Comparison of ENCODE assay signal across 1 cellular context in the genomic region with DNA sequence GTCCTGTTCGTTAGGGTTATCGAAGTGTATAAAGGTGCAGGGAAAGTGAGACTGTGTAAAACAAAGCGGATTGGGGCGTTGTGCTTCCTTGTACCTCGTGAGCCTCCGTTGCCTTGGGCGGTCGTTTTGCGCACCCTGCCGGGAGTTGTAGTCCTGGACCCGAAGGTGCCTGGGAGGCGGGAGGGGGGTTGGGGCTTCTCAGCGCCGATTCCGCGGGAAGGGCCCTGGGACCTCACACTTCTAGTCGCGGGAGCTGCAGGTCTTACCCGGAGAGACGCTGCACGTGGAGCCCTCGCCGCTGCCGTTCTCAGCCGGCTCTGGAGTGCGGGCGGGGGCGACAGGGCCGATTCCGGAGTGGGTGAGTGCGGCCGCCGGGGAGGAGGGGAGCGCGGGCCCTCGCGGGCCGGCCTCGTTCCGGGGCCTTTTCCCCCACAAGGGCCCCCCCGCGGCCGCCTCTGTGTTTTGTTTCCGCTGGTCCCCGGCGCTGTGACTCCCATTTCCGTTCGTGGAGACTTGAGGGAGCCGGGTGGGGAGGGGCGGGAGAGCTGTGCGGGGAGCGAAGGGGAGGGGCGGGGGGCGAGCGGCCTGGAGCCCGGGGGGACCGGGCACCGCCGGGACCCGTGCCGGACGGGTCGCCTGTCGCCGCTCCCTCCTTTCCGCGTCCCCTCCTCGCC.
TF ChIP-seq lines count a peak whose summit lies in the region.

No MANE protein-coding gene starts in this region.

TF ChIP-seq in HepG2, 621 proteins besides CTCF, POLR2A, EP300 and RAD21 (continued from another document and continues in another):
- TF ChIP-seq ZNF567 (CRISPR knock-in tag; IDR thresholded peaks at IDR 0.05; ENCODE audit: borderline replicate concordance) (no peak), MTA1 (CRISPR knock-in tag; IDR thresholded peaks at IDR 0.05; ENCODE audit: borderline replicate concordance) (peak; percentile 49; the same call in 1 of the 2 replicates), ZNF781 (CRISPR knock-in tag; IDR thresholded peaks at IDR 0.05; ENCODE audit: borderline replicate concordance, not compliant biosample characterization) (peak; percentile 69), CHD4 (IDR thresholded peaks at IDR 0.05; ENCODE audit: borderline replicate concordance, low read length) (no peak), CEBPB (IDR thresholded peaks at IDR 0.05; ENCODE audit: borderline replicate concordance, low read depth, low read length) (no peak), PHF21A (CRISPR knock-in tag; IDR thresholded peaks at IDR 0.05) (peak; percentile 36; the same call in 1 of the 2 replicates), YEATS2 (CRISPR knock-in tag; IDR thresholded peaks at IDR 0.05; ENCODE audit: borderline replicate concordance) (no peak; the same call in 1 of the 2 replicates), MIXL1 (CRISPR knock-in tag; IDR thresholded peaks at IDR 0.05) (0 out of 2 replicates have a peak, but pooled peaks have one; percentile 3), NCOA2 (CRISPR knock-in tag; IDR thresholded peaks at IDR 0.05) (no peak), ATRX (CRISPR knock-in tag; IDR thresholded peaks at IDR 0.05; ENCODE audit: borderline replicate concordance) (no peak), ZNF382 (CRISPR knock-in tag; IDR thresholded peaks at IDR 0.05; ENCODE audit: borderline replicate concordance) (no peak), CREM (IDR thresholded peaks at IDR 0.05) (peak; percentile 92), CREM (CRISPR knock-in tag; IDR thresholded peaks at IDR 0.05) (no peak), NFIC (IDR thresholded peaks at IDR 0.05; ENCODE audit: low read length) (no peak), RFX1 (IDR thresholded peaks at IDR 0.05) (no peak), CBFB (CRISPR knock-in tag; IDR thresholded peaks at IDR 0.05) (0 out of 2 replicates have a peak, but pooled peaks have one; percentile 8), ZNF782 (CRISPR knock-in tag; IDR thresholded peaks at IDR 0.05; ENCODE audit: borderline replicate concordance) (0 out of 2 replicates have a peak, but pooled peaks have one; percentile 22), TBX3 (IDR thresholded peaks at IDR 0.05; ENCODE audit: borderline replicate concordance) (no peak), ZNF232 (CRISPR knock-in tag; IDR thresholded peaks at IDR 0.05; ENCODE audit: borderline replicate concordance) (0 out of 2 replicates have a peak, but pooled peaks have one; percentile 70), POLR2AphosphoS2 (IDR thresholded peaks at IDR 0.05; ENCODE audit: low read depth, low read length) (no peak), ZNF607 (CRISPR knock-in tag; IDR thresholded peaks at IDR 0.05; ENCODE audit: borderline replicate concordance) (peak; percentile 18; the same call in 1 of the 2 replicates), IRF2 (CRISPR knock-in tag; IDR thresholded peaks at IDR 0.05) (no peak), ZFY (CRISPR knock-in tag; IDR thresholded peaks at IDR 0.05) (peak; percentile 88), FOSL2 (CRISPR knock-in tag; IDR thresholded peaks at IDR 0.05) (0 out of 2 replicates have a peak, but pooled peaks have one; percentile 3), ASH2L (IDR thresholded peaks at IDR 0.05; ENCODE audit: insufficient read length, low read depth, low read length) (peak; percentile 61), SALL1 (CRISPR knock-in tag; IDR thresholded peaks at IDR 0.05) (no peak; the same call in 1 of the 2 replicates), HNRNPH1 (optimal IDR thresholded peaks at IDR 0.05; ENCODE audit: low read depth, low read length) (no peak), ZNF24 (IDR thresholded peaks at IDR 0.05) (no peak), HNRNPLL (IDR thresholded peaks at IDR 0.05; ENCODE audit: low read depth, low read length, poor library complexity, severe bottlenecking) (no peak)
- TF ChIP-seq, protein P1, sequence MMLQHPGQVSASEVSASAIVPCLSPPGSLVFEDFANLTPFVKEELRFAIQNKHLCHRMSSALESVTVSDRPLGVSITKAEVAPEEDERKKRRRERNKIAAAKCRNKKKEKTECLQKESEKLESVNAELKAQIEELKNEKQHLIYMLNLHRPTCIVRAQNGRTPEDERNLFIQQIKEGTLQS (CRISPR knock-in tag; IDR thresholded peaks at IDR 0.05) = no peak
- TF ChIP-seq, protein P2, sequence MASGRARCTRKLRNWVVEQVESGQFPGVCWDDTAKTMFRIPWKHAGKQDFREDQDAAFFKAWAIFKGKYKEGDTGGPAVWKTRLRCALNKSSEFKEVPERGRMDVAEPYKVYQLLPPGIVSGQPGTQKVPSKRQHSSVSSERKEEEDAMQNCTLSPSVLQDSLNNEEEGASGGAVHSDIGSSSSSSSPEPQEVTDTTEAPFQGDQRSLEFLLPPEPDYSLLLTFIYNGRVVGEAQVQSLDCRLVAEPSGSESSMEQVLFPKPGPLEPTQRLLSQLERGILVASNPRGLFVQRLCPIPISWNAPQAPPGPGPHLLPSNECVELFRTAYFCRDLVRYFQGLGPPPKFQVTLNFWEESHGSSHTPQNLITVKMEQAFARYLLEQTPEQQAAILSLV (CRISPR knock-in tag; IDR thresholded peaks at IDR 0.05; ENCODE audit: borderline replicate concordance) = peak; percentile 66; the same call in 1 of the 2 replicates
- TF ChIP-seq, protein P3, sequence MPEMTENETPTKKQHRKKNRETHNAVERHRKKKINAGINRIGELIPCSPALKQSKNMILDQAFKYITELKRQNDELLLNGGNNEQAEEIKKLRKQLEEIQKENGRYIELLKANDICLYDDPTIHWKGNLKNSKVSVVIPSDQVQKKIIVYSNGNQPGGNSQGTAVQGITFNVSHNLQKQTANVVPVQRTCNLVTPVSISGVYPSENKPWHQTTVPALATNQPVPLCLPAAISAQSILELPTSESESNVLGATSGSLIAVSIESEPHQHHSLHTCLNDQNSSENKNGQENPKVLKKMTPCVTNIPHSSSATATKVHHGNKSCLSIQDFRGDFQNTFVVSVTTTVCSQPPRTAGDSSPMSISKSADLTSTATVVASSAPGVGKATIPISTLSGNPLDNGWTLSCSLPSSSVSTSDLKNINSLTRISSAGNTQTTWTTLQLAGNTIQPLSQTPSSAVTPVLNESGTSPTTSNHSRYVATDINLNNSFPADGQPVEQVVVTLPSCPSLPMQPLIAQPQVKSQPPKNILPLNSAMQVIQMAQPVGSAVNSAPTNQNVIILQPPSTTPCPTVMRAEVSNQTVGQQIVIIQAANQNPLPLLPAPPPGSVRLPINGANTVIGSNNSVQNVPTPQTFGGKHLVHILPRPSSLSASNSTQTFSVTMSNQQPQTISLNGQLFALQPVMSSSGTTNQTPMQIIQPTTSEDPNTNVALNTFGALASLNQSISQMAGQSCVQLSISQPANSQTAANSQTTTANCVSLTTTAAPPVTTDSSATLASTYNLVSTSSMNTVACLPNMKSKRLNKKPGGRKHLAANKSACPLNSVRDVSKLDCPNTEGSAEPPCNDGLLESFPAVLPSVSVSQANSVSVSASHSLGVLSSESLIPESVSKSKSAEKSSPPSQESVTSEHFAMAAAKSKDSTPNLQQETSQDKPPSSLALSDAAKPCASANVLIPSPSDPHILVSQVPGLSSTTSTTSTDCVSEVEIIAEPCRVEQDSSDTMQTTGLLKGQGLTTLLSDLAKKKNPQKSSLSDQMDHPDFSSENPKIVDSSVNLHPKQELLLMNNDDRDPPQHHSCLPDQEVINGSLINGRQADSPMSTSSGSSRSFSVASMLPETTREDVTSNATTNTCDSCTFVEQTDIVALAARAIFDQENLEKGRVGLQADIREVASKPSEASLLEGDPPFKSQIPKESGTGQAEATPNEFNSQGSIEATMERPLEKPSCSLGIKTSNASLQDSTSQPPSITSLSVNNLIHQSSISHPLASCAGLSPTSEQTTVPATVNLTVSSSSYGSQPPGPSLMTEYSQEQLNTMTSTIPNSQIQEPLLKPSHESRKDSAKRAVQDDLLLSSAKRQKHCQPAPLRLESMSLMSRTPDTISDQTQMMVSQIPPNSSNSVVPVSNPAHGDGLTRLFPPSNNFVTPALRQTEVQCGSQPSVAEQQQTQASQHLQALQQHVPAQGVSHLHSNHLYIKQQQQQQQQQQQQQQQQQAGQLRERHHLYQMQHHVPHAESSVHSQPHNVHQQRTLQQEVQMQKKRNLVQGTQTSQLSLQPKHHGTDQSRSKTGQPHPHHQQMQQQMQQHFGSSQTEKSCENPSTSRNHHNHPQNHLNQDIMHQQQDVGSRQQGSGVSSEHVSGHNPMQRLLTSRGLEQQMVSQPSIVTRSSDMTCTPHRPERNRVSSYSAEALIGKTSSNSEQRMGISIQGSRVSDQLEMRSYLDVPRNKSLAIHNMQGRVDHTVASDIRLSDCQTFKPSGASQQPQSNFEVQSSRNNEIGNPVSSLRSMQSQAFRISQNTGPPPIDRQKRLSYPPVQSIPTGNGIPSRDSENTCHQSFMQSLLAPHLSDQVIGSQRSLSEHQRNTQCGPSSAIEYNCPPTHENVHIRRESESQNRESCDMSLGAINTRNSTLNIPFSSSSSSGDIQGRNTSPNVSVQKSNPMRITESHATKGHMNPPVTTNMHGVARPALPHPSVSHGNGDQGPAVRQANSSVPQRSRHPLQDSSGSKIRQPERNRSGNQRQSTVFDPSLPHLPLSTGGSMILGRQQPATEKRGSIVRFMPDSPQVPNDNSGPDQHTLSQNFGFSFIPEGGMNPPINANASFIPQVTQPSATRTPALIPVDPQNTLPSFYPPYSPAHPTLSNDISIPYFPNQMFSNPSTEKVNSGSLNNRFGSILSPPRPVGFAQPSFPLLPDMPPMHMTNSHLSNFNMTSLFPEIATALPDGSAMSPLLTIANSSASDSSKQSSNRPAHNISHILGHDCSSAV (CRISPR knock-in tag; IDR thresholded peaks at IDR 0.05; ENCODE audit: borderline replicate concordance) = no peak
- TF ChIP-seq, protein P4, sequence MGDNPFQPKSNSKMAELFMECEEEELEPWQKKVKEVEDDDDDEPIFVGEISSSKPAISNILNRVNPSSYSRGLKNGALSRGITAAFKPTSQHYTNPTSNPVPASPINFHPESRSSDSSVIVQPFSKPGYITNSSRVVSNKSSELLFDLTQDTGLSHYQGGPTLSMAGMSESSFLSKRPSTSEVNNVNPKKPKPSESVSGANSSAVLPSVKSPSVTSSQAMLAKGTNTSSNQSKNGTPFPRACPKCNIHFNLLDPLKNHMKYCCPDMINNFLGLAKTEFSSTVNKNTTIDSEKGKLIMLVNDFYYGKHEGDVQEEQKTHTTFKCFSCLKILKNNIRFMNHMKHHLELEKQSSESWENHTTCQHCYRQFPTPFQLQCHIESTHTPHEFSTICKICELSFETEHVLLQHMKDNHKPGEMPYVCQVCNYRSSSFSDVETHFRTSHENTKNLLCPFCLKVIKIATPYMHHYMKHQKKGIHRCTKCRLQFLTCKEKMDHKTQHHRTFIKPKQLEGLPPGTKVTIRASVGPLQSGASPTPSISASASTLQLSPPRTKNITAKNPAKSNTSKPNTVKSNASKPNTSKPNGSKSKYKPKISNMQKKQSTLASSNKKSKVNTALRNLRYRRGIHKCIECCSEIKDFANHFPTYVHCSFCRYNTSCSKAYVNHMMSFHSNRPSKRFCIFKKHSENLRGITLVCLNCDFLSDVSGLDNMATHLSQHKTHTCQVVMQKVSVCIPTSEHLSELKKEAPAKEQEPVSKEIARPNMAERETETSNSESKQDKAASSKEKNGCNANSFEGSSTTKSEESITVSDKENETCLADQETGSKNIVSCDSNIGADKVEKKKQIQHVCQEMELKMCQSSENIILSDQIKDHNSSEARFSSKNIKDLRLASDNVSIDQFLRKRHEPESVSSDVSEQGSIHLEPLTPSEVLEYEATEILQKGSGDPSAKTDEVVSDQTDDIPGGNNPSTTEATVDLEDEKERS (CRISPR knock-in tag; IDR thresholded peaks at IDR 0.05) = peak; percentile 12; the same call in 1 of the 2 replicates
- TF ChIP-seq, protein P5, sequence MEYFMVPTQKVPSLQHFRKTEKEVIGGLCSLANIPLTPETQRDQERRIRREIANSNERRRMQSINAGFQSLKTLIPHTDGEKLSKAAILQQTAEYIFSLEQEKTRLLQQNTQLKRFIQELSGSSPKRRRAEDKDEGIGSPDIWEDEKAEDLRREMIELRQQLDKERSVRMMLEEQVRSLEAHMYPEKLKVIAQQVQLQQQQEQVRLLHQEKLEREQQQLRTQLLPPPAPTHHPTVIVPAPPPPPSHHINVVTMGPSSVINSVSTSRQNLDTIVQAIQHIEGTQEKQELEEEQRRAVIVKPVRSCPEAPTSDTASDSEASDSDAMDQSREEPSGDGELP (IDR thresholded peaks at IDR 0.05; ENCODE audit: borderline replicate concordance, low read depth) = no peak
- TF ChIP-seq, protein P6, sequence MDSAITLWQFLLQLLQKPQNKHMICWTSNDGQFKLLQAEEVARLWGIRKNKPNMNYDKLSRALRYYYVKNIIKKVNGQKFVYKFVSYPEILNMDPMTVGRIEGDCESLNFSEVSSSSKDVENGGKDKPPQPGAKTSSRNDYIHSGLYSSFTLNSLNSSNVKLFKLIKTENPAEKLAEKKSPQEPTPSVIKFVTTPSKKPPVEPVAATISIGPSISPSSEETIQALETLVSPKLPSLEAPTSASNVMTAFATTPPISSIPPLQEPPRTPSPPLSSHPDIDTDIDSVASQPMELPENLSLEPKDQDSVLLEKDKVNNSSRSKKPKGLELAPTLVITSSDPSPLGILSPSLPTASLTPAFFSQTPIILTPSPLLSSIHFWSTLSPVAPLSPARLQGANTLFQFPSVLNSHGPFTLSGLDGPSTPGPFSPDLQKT (CRISPR knock-in tag; IDR thresholded peaks at IDR 0.05; ENCODE audit: borderline replicate concordance) = no peak
- TF ChIP-seq, protein P7, sequence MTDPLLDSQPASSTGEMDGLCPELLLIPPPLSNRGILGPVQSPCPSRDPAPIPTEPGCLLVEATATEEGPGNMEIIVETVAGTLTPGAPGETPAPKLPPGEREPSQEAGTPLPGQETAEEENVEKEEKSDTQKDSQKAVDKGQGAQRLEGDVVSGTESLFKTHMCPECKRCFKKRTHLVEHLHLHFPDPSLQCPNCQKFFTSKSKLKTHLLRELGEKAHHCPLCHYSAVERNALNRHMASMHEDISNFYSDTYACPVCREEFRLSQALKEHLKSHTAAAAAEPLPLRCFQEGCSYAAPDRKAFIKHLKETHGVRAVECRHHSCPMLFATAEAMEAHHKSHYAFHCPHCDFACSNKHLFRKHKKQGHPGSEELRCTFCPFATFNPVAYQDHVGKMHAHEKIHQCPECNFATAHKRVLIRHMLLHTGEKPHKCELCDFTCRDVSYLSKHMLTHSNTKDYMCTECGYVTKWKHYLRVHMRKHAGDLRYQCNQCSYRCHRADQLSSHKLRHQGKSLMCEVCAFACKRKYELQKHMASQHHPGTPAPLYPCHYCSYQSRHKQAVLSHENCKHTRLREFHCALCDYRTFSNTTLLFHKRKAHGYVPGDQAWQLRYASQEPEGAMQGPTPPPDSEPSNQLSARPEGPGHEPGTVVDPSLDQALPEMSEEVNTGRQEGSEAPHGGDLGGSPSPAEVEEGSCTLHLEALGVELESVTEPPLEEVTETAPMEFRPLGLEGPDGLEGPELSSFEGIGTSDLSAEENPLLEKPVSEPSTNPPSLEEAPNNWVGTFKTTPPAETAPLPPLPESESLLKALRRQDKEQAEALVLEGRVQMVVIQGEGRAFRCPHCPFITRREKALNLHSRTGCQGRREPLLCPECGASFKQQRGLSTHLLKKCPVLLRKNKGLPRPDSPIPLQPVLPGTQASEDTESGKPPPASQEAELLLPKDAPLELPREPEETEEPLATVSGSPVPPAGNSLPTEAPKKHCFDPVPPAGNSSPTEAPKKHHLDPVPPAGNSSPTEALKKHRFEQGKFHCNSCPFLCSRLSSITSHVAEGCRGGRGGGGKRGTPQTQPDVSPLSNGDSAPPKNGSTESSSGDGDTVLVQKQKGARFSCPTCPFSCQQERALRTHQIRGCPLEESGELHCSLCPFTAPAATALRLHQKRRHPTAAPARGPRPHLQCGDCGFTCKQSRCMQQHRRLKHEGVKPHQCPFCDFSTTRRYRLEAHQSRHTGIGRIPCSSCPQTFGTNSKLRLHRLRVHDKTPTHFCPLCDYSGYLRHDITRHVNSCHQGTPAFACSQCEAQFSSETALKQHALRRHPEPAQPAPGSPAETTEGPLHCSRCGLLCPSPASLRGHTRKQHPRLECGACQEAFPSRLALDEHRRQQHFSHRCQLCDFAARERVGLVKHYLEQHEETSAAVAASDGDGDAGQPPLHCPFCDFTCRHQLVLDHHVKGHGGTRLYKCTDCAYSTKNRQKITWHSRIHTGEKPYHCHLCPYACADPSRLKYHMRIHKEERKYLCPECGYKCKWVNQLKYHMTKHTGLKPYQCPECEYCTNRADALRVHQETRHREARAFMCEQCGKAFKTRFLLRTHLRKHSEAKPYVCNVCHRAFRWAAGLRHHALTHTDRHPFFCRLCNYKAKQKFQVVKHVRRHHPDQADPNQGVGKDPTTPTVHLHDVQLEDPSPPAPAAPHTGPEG (CRISPR knock-in tag; IDR thresholded peaks at IDR 0.05) = 0 out of 2 replicates have a peak, but pooled peaks have one; percentile 38
